9 cellular contexts compared by ENCODE assay signal in genomic region chr6:156795825-156796224, GRCh38. TPM values are rescaled to one million over a fixed set of nuclear protein-coding genes. Genes with fewer than 3 reads are reported as not detected.
A peak's percentile ranks its signal among the peaks of the same experiment; 100 is the strongest.
DNase-seq lines count a peak whose midpoint lies in the region; ATAC-seq and TF ChIP-seq lines count a peak whose summit lies in the region.
"Had no signal": no experiment of that assay in that cellular context is flagged by ENCODE, and none has a peak within 500 bp of the region (broad histone marks: within the 10 kb centered on the region; RNA-seq: fewer than 3 reads in every experiment).

No MANE protein-coding gene starts in this region.

- no peak overlapping the region for H3K4me3 Mint-ChIP-seq in CD8-positive, alpha-beta T cell
- H3K4me3 Mint-ChIP-seq in progenitor cell of endocrine pancreas (ENCODE audit: low read depth): no peak overlapping the region

- H3K9me3 ChIP-seq in CD8-positive, alpha-beta T cell (ENCODE audit: low read length): no peaks in the 10 kb centered on the region
- no peaks in the 10 kb centered on the region for H3K9me3 ChIP-seq in esophagus muscularis mucosa

- no peaks in the 10 kb centered on the region for H3K9me3 Mint-ChIP-seq in CD8-positive, alpha-beta T cell
- no peaks in the 10 kb centered on the region for H3K9me3 Mint-ChIP-seq in progenitor cell of endocrine pancreas (ENCODE audit: low read depth)

- intact Hi-C loops in CD8-positive, alpha-beta T cell (cut with DNase I, micrococcal nuclease): no loop called here
- intact Hi-C loops in esophagus muscularis mucosa (cut with DNase I): no loop called here

- no peaks in the 10 kb centered on the region for H3K27me3 Mint-ChIP-seq in CD8-positive, alpha-beta T cell (ENCODE audit: low read depth)
- H3K27me3 Mint-ChIP-seq in progenitor cell of endocrine pancreas: no peaks in the 10 kb centered on the region

- no peak for TF ChIP-seq CTCF in CD8-positive, alpha-beta T cell (IDR thresholded peaks at IDR 0.05)
- no peak for TF ChIP-seq CTCF in RWPE1 (conservative IDR thresholded peaks at IDR 0.05; ENCODE audit: low read depth)
- no peak for TF ChIP-seq CTCF in esophagus muscularis mucosa (IDR thresholded peaks at IDR 0.05)
- no peak for TF ChIP-seq CTCF in progenitor cell of endocrine pancreas (IDR thresholded peaks at IDR 0.05; ENCODE audit: unreplicated experiment)

- no peak overlapping the region for H3K27ac ChIP-seq in CD8-positive, alpha-beta T cell (ENCODE audit: low read depth, low read length)
- H3K27ac ChIP-seq in RWPE1 (peak overlapping the region; percentile 4; the same call in 1 of the 2 replicates), esophagus muscularis mucosa (replicated peaks in 1 of 4) (no peak overlapping the region)

- H3K27ac Mint-ChIP-seq in CD8-positive, alpha-beta T cell: peak overlapping the region; percentile 58
- peak overlapping the region; percentile 39 for H3K27ac Mint-ChIP-seq in progenitor cell of endocrine pancreas

- no peak for TF ChIP-seq POLR2A in esophagus muscularis mucosa (IDR thresholded peaks at IDR 0.05; ENCODE audit: low read depth)
- TF ChIP-seq POLR2A in GM18505 (IDR thresholded peaks at IDR 0.05; ENCODE audit: borderline replicate concordance, extremely low read depth, insufficient read depth, insufficient read length): no peak

- no peak for ATAC-seq in CD8-positive, alpha-beta T cell
- no peak for ATAC-seq in GM18505 (IDR thresholded peaks at IDR 0.05; ENCODE audit: unreplicated experiment)
- ATAC-seq in HG03442 (IDR thresholded peaks at IDR 0.05; ENCODE audit: unreplicated experiment): no peak
- no peak for ATAC-seq in GM18861 (IDR thresholded peaks at IDR 0.05; ENCODE audit: unreplicated experiment)

- H3K36me3 Mint-ChIP-seq in CD8-positive, alpha-beta T cell: peaks cover 10% of the 10 kb centered on the region
- H3K36me3 Mint-ChIP-seq in progenitor cell of endocrine pancreas (ENCODE audit: insufficient read depth): no peaks in the 10 kb centered on the region

- 75% methylated on average over 9 of the region's 9 CpGs for WGBS in esophagus muscularis mucosa

- DNase-seq in CD8-positive, alpha-beta T cell: no peak
- DNase-seq in RWPE1 (ENCODE audit: low spot score) (no peak), esophagus muscularis mucosa (ENCODE audit: extremely low spot score) (no peak), progenitor cell of endocrine pancreas (ENCODE audit: low spot score, unreplicated experiment) (no peak), D341Med (ENCODE audit: low spot score) (no peak)
- DNase-seq: NCI-H748 treated with DMSO at 0.1 percent for 48 hours had no signal

- H3K27me3 ChIP-seq in CD8-positive, alpha-beta T cell (ENCODE audit: insufficient read depth, low read length): no peaks in the 10 kb centered on the region
- no peaks in the 10 kb centered on the region for H3K27me3 ChIP-seq in esophagus muscularis mucosa

- no peak for TF ChIP-seq EP300 in esophagus muscularis mucosa (IDR thresholded peaks at IDR 0.05)

- H3K4me1 Mint-ChIP-seq in CD8-positive, alpha-beta T cell (ENCODE audit: low read depth): peaks cover 83% of the 10 kb centered on the region
- peaks cover 24% of the 10 kb centered on the region for H3K4me1 Mint-ChIP-seq in progenitor cell of endocrine pancreas (ENCODE audit: low read depth)

- peaks cover 55% of the 10 kb centered on the region for H3K4me1 ChIP-seq in CD8-positive, alpha-beta T cell (ENCODE audit: insufficient read depth, low read length)
- H3K4me1 ChIP-seq in esophagus muscularis mucosa: peaks cover 65 to 100% (median 72%) of the 10 kb centered on the region in 4 donors

- POLR2A ChIA-PET in CD8-positive, alpha-beta T cell (lab: Charles Lee): interaction anchor here (1.9 kb wide), 1 partner anchor 10 kb away, joined by 4 read pairs; no protein-coding TSS in a partner anchor
- POLR2A ChIA-PET in RWPE1 (lab: Yijun Ruan, JAX; ENCODE audit: low non-redundant PET): no interaction called here

- H3K36me3 ChIP-seq in CD8-positive, alpha-beta T cell (ENCODE audit: insufficient read depth, low read length): no peaks in the 10 kb centered on the region
- H3K36me3 ChIP-seq in esophagus muscularis mucosa: peaks cover 0 to 3% (median 0%) of the 10 kb centered on the region in 4 donors

- CTCF ChIA-PET in CD8-positive, alpha-beta T cell (lab: Charles Lee): no interaction called here
- CTCF ChIA-PET in RWPE1 (lab: Yijun Ruan, JAX): interaction anchor here (0.8 kb wide), 1 partner anchor 11 kb away, joined by 5 read pairs; no protein-coding TSS in a partner anchor

- no peak overlapping the region for H3K4me3 ChIP-seq in CD8-positive, alpha-beta T cell (ENCODE audit: low read depth, low read length)
- peak overlapping the region in 3 of 4 donors; percentile 19 to 22 (median 22) for H3K4me3 ChIP-seq in esophagus muscularis mucosa

RNA-seq across cellular contexts. Expression of gene ARID1B, which starts 18.6 kb away (rescaled TPM):
- 100 to 1,000 TPM in 1 of 2 experiments, 10 to 100 TPM in 1; 98.4 to 111 TPM for total RNA-seq in CD8-positive, alpha-beta T cell
- total RNA-seq in esophagus muscularis mucosa (10 to 100 TPM; 55.0 to 87.2 (median 72.7) TPM), progenitor cell of endocrine pancreas (152 and 153 TPM in 2 replicates)
